ENCODE assay signal across 20 cellular contexts in genomic region chr20:9100721-9101120, GRCh38.
"Had no signal": no experiment of that assay in that cellular context is flagged by ENCODE, and none has a peak within 500 bp of the region (broad histone marks: within the 10 kb centered on the region; RNA-seq: fewer than 3 reads in every experiment).

No MANE protein-coding gene starts in this region.

- FAIRE-seq: kidney, small intestine had no signal

- H3K27me3 ChIP-seq: dorsolateral prefrontal cortex, gastrocnemius medialis, heart left ventricle, hepatocyte, right lobe of liver, stomach, thyroid gland, vagina had no signal

- H3K4me3 ChIP-seq: dorsolateral prefrontal cortex, gastrocnemius medialis, heart left ventricle, hepatocyte, lung, right lobe of liver, stomach, thyroid gland, vagina had no signal

- H3K36me3 ChIP-seq: gastrocnemius medialis, right lobe of liver, stomach, thyroid gland, vagina had no signal

- DNase-seq: effector CD4-positive, alpha-beta T cell; endodermal cell; foreskin fibroblast; gastrocnemius medialis; heart left ventricle; kidney; natural killer cell; right lobe of liver; small intestine; stimulated activated CD4-positive, alpha-beta T cell treated with anti-CD3 and anti-CD28 coated beads, Interleukin-15, amount 100 ng/mL, for 24 hours; stimulated activated CD4-positive, alpha-beta T cell treated with anti-CD3 and anti-CD28 coated beads, Interleukin-4, amount 100 ng/mL, for 1 hour; stimulated activated CD8-positive, alpha-beta memory T cell treated with anti-CD3 and anti-CD28 coated beads, Interleukin-4, amount 100 ng/mL, for 48 hours; stimulated activated naive CD4-positive, alpha-beta T cell; stomach; thyroid gland; trophoblast cell had no signal
